ENCODE assay signal across 23 cellular contexts in the genomic region with DNA sequence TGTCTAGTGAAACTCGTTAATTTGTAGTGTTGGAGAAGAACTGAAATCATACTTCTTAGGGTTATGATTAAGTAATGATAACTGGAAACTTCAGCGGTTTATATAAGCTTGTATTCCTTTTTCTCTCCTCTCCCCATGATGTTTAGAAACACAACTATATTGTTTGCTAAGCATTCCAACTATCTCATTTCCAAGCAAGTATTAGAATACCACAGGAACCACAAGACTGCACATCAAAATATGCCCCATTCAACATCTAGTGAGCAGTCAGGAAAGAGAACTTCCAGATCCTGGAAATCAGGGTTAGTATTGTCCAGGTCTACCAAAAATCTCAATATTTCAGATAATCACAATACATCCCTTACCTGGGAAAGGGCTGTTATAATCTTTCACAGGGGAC.
DNase-seq lines count a peak whose midpoint lies in the region; FAIRE-seq and TF ChIP-seq lines count a peak whose summit lies in the region.
"Had no signal": no experiment of that assay in that cellular context is flagged by ENCODE, and none has a peak within 500 bp of the region (broad histone marks: within the 10 kb centered on the region; RNA-seq: fewer than 3 reads in every experiment).

No MANE protein-coding gene starts in this region.

- no peak overlapping the region for H4K91ac ChIP-seq in mesenchymal stem cell (ENCODE audit: low read length)

- no peak overlapping the region for H3K14ac ChIP-seq in mesenchymal stem cell (ENCODE audit: low read length in 2 of 2)

- H3K9me3 ChIP-seq in mesenchymal stem cell (ENCODE audit: control insufficient read depth, low read length), result no peaks in the 10 kb centered on the region
- no peaks in the 10 kb centered on the region for H3K9me3 ChIP-seq in small intestine (ENCODE audit: control insufficient read depth, low read depth)
- H3K9me3 ChIP-seq: BLaER1 had no signal

- no peak overlapping the region for H2BK5ac ChIP-seq in mesenchymal stem cell (ENCODE audit: low read depth, low read length, poor library complexity, severe bottlenecking)

- H2BK15ac ChIP-seq in mesenchymal stem cell (ENCODE audit: low read depth, poor library complexity, severe bottlenecking), result no peak overlapping the region

- intact Hi-C loops in lower leg skin (cut with DNase I; ENCODE audit: low total_unique reads), result no loop called here

- TF ChIP-seq CTCF in choroid plexus epithelial cell (conservative IDR thresholded peaks at IDR 0.05; ENCODE audit: low read depth, low read length) (no peak), lower leg skin (IDR thresholded peaks at IDR 0.05) (no peak)

- no peak overlapping the region for H4K8ac ChIP-seq in mesenchymal stem cell (ENCODE audit: low read length)

- FAIRE-seq in small intestine (lab: Jason Lieb, UNC) (no peak), urothelium cell line (lab: Jason Lieb, UNC) (no peak)
- FAIRE-seq: GM12892, K562 had no signal

- H3K4me1 ChIP-seq in mesenchymal stem cell (ENCODE audit: control insufficient read depth, insufficient read depth, low read depth, low read length) (peaks cover 4% of the 10 kb centered on the region), small intestine (ENCODE audit: control insufficient read depth in 2 of 2, insufficient read depth in 1 of 2, low read depth in 1 of 2, low read length in 1 of 2) (no peaks in the 10 kb centered on the region)
- H3K4me1 ChIP-seq: BLaER1 had no signal

- no peak overlapping the region for H2AK5ac ChIP-seq in mesenchymal stem cell (ENCODE audit: low read length, severe bottlenecking)

- WGBS in mesenchymal stem cell, result 76% methylated on average over 2 of the region's 2 CpGs
- WGBS in small intestine, 3 donors, result 74 to 86% (median 77%) methylated on average over 2 of the region's 2 CpGs
- WGBS in lower leg skin, 2 donors, result 60 to 71% methylated on average over 2 of the region's 2 CpGs

- no peak overlapping the region for H3K4me3 ChIP-seq in choroid plexus epithelial cell (ENCODE audit: low read depth, low read length)
- H3K4me3 ChIP-seq in mesenchymal stem cell (ENCODE audit: insufficient read depth in 1 of 2, low read depth in 1 of 2, low read length in 2 of 2), result no peak overlapping the region
- H3K4me3 ChIP-seq in small intestine (ENCODE audit: low read depth in 1 of 2, low read length in 2 of 2), result no peak overlapping the region
- H3K4me3 ChIP-seq in lower leg skin (ENCODE audit: low read depth, poor library complexity, severe bottlenecking), result no peak overlapping the region
- H3K4me3 ChIP-seq: BLaER1, GM23248, K562 had no signal

- no peak overlapping the region for H3K4me2 ChIP-seq in mesenchymal stem cell (ENCODE audit: low read length, poor library complexity, severe bottlenecking)
- H3K4me2 ChIP-seq: BLaER1 had no signal

- H3K9ac ChIP-seq in mesenchymal stem cell (ENCODE audit: low read length), result no peak overlapping the region
- H3K9ac ChIP-seq: BLaER1, GM23248 had no signal

- H3K4ac ChIP-seq in mesenchymal stem cell (ENCODE audit: low read depth in 1 of 2, low read length in 2 of 2), result no peak overlapping the region

- H3K36me3 ChIP-seq in mesenchymal stem cell (ENCODE audit: control insufficient read depth in 1 of 2, insufficient read depth in 2 of 2, low read depth in 1 of 2, low read length in 2 of 2) (no peaks in the 10 kb centered on the region), small intestine (ENCODE audit: control insufficient read depth in 2 of 2, insufficient read depth in 2 of 2, low read length in 2 of 2) (peaks cover 0 to 5% of the 10 kb centered on the region in 2 donors)
- H3K36me3 ChIP-seq: BLaER1 had no signal

- DNase-seq in A172 (ENCODE audit: low spot score), result peak; percentile 13
- DNase-seq in M059J (ENCODE audit: low read depth), result peak; percentile 33
- peak; percentile 62 for DNase-seq in choroid plexus epithelial cell (ENCODE audit: low read depth)
- peak; percentile 41 for DNase-seq in mesenchymal stem cell
- no peak for DNase-seq in SHP77 (lab: John Stamatoyannopoulos, UW)
- DNase-seq in small intestine, result no peak
- DNase-seq in lower leg skin (ENCODE audit: low spot score in 2 of 2), result no peak
- no peak for DNase-seq in urothelium cell line (ENCODE audit: low spot score)
- DNase-seq: CD8-positive, alpha-beta T cell; DND-41; GF-D8; GM23248; NCI-H1436; NCI-H2029; NCI-H2171; NCI-H446; NCI-H69; NK-92 treated with Interleukin-12 subunit alpha and Interleukin-12 subunit beta, amount 100 ng/mL, for 24 hours; OCI-M1 had no signal

- H3K23ac ChIP-seq in mesenchymal stem cell (ENCODE audit: low read length in 2 of 2), result no peak overlapping the region

- no peak overlapping the region for H2BK120ac ChIP-seq in mesenchymal stem cell (ENCODE audit: low read depth, low read length)

- H2AFZ ChIP-seq in mesenchymal stem cell (ENCODE audit: low read depth, low read length), result no peak overlapping the region
- H2AFZ ChIP-seq: GM23248 had no signal

- H2BK12ac ChIP-seq in mesenchymal stem cell (ENCODE audit: low read length in 2 of 2), result peak overlapping the region; percentile 14 to 87

- H3K79me1 ChIP-seq in mesenchymal stem cell (replicated peaks; ENCODE audit: low read length, poor library complexity, severe bottlenecking), result no peaks in the 10 kb centered on the region

- no peak overlapping the region for H3K18ac ChIP-seq in mesenchymal stem cell (ENCODE audit: low read depth in 1 of 2, low read length in 2 of 2)

- H3K27ac ChIP-seq in mesenchymal stem cell (ENCODE audit: low read length, poor library complexity, severe bottlenecking) (no peak overlapping the region), small intestine (ENCODE audit: low read depth in 1 of 2, low read length in 1 of 2) (no peak overlapping the region)
- H3K27ac ChIP-seq: 22Rv1, BLaER1, GM23248 had no signal

- no peak for TF ChIP-seq POLR2A in lower leg skin (IDR thresholded peaks at IDR 0.05)

- H3K27me3 ChIP-seq in mesenchymal stem cell (ENCODE audit: control insufficient read depth in 1 of 2, insufficient read depth in 1 of 2, low read length in 2 of 2), result no peaks in the 10 kb centered on the region
- H3K27me3 ChIP-seq in small intestine (ENCODE audit: control insufficient read depth in 2 of 2, insufficient read depth in 2 of 2, low read length in 2 of 2), result no peaks in the 10 kb centered on the region
- H3K27me3 ChIP-seq: BLaER1 had no signal

Comparison
In these comparisons a context has a peak if more than half of its experiments do, and no peak if none do; other contexts are left out.
1. DNase-seq: peak in A172 (single experiment), M059J (single experiment), choroid plexus epithelial cell (single experiment) and mesenchymal stem cell (single experiment); none in SHP77 (0 of 2), small intestine (single experiment), lower leg skin (0 of 2) and urothelium cell line (single experiment).